17 cellular contexts compared by ENCODE assay signal in genomic region chr21:27526451-27526850, GRCh38.
DNase-seq lines count a peak whose midpoint lies in the region; ATAC-seq and TF ChIP-seq lines count a peak whose summit lies in the region.
"Had no signal": no experiment of that assay in that cellular context is flagged by ENCODE, and none has a peak within 500 bp of the region (broad histone marks: within the 10 kb centered on the region; RNA-seq: fewer than 3 reads in every experiment).

No MANE protein-coding gene starts in this region.

- BruUV-seq in MCF 10A (replicated peaks; lab: Mats Ljungman, UMichigan), result no TSS peak

- H3K27me3 Mint-ChIP-seq in MCF 10A (ENCODE audit: insufficient read depth, unreplicated experiment) (no peaks in the 10 kb centered on the region), T-helper 17 cell (no peaks in the 10 kb centered on the region)

- H3K36me3 ChIP-seq in breast epithelium, result no peaks in the 10 kb centered on the region
- no peaks in the 10 kb centered on the region for H3K36me3 ChIP-seq in osteoblast (ENCODE audit: insufficient read depth, low read length)
- H3K36me3 ChIP-seq: BLaER1, SJSA1 had no signal

- H3K27me3 ChIP-seq in breast epithelium, result no peaks in the 10 kb centered on the region
- H3K27me3 ChIP-seq in osteoblast (ENCODE audit: insufficient read depth, low read length), result no peaks in the 10 kb centered on the region
- H3K27me3 ChIP-seq: BLaER1, SJSA1 had no signal

- no peak overlapping the region for H3K27ac ChIP-seq in breast epithelium
- no peak overlapping the region for H3K27ac ChIP-seq in osteoblast (ENCODE audit: low read depth, low read length)
- H3K27ac ChIP-seq: BLaER1, SJSA1 had no signal

- TF ChIP-seq CTCF in MCF 10A (IDR thresholded peaks at IDR 0.05; ENCODE audit: unreplicated experiment) (no peak), breast epithelium (IDR thresholded peaks at IDR 0.05) (no peak), osteoblast (IDR thresholded peaks at IDR 0.05; ENCODE audit: extremely low read depth, low read depth, low read length) (no peak), foreskin fibroblast (IDR thresholded peaks at IDR 0.05; ENCODE audit: low read depth, low read length) (no peak), omental fat pad (IDR thresholded peaks at IDR 0.05) (no peak)

- peaks cover 6% of the 10 kb centered on the region for H3K9me3 Mint-ChIP-seq in MCF 10A (ENCODE audit: unreplicated experiment)
- H3K9me3 Mint-ChIP-seq: CD8-positive, alpha-beta T cell had no signal

- TF ChIP-seq POLR2A in breast epithelium (IDR thresholded peaks at IDR 0.05), result no peak

- ATAC-seq in T-helper 17 cell (no peak), omental fat pad (ENCODE audit: low FRiP score) (no peak)
- ATAC-seq: CD8-positive, alpha-beta T cell had no signal

- DNase-seq in MCF 10A (ENCODE audit: unreplicated experiment), result no peak
- no peak for DNase-seq in breast epithelium (ENCODE audit: low spot score in 2 of 2)
- peak; percentile 60 for DNase-seq in M059J (ENCODE audit: low read depth)
- peak; percentile 52 for DNase-seq in fibroblast of peridontal ligament (ENCODE audit: extremely low read depth)
- no peak for DNase-seq in osteoblast (ENCODE audit: insufficient read length, low spot score, missing footprints)
- no peak for DNase-seq in foreskin fibroblast
- DNase-seq in T-helper 17 cell, result no peak
- DNase-seq in omental fat pad (ENCODE audit: low spot score), result no peak
- DNase-seq: 8988T; CD8-positive, alpha-beta T cell; HCEC 1CT; NCI-H187 treated with DMSO at 0.1 percent for 48 hours; NCI-H446 treated with DMSO at 0.1 percent for 48 hours; NK-92 treated with Interleukin-12 subunit alpha and Interleukin-12 subunit beta, amount 100 ng/mL, for 24 hours; OCI-M1 had no signal

- no peaks in the 10 kb centered on the region for H4K20me1 ChIP-seq in osteoblast (ENCODE audit: insufficient read depth, low read length)
- H4K20me1 ChIP-seq: BLaER1 had no signal

- intact Hi-C loops in MCF 10A (cut with micrococcal nuclease) (no loop called here), breast epithelium (cut with DNase I; ENCODE audit: low total_unique reads) (no loop called here)

- H3K27ac Mint-ChIP-seq in MCF 10A (ENCODE audit: low read depth, unreplicated experiment) (peak overlapping the region; percentile 35), T-helper 17 cell (no peak overlapping the region)
- H3K27ac Mint-ChIP-seq: CD8-positive, alpha-beta T cell had no signal

- H3K4me1 ChIP-seq in breast epithelium, result no peaks in the 10 kb centered on the region
- H3K4me1 ChIP-seq in osteoblast (ENCODE audit: insufficient read depth, low read length), result no peaks in the 10 kb centered on the region
- H3K4me1 ChIP-seq: BLaER1, SJSA1 had no signal

- H3K4me3 ChIP-seq in breast epithelium (no peak overlapping the region), osteoblast (ENCODE audit: insufficient read depth, low read length) (no peak overlapping the region), foreskin fibroblast (ENCODE audit: low read depth in 1 of 2, low read length in 2 of 2) (no peak overlapping the region)
- H3K4me3 ChIP-seq: BLaER1, SJSA1 had no signal

- H3K36me3 Mint-ChIP-seq in MCF 10A (ENCODE audit: insufficient read depth, unreplicated experiment) (peaks cover 6% of the 10 kb centered on the region), T-helper 17 cell (ENCODE audit: low read depth) (no peaks in the 10 kb centered on the region)
- H3K36me3 Mint-ChIP-seq: CD8-positive, alpha-beta T cell had no signal

- H3K4me2 ChIP-seq in osteoblast (ENCODE audit: insufficient read depth, low read length), result no peak overlapping the region
- H3K4me2 ChIP-seq: BLaER1 had no signal

- H3K9me3 ChIP-seq in breast epithelium, result peaks cover 0 to 8% of the 10 kb centered on the region in 2 donors
- no peaks in the 10 kb centered on the region for H3K9me3 ChIP-seq in osteoblast (ENCODE audit: low read depth, low read length)
- H3K9me3 ChIP-seq in T-helper 17 cell (ENCODE audit: control insufficient read depth, low read length, poor library complexity, severe bottlenecking), result no peaks in the 10 kb centered on the region
- H3K9me3 ChIP-seq: BLaER1, SJSA1 had no signal

- no peaks in the 10 kb centered on the region for H3K4me1 Mint-ChIP-seq in MCF 10A (ENCODE audit: insufficient read depth, unreplicated experiment)
- H3K4me1 Mint-ChIP-seq in T-helper 17 cell, result no peaks in the 10 kb centered on the region

- H2AFZ ChIP-seq in osteoblast (ENCODE audit: low read length), result peak overlapping the region; percentile 32

- POLR2A ChIA-PET in MCF 10A (lab: Yijun Ruan, JAX), result no interaction called here

- H3K79me2 ChIP-seq in osteoblast (ENCODE audit: insufficient read depth, low read length), result no peaks in the 10 kb centered on the region

- H3K4me3 Mint-ChIP-seq in MCF 10A (ENCODE audit: unreplicated experiment) (no peak overlapping the region), T-helper 17 cell (no peak overlapping the region)
- H3K4me3 Mint-ChIP-seq: CD8-positive, alpha-beta T cell had no signal

- CTCF ChIA-PET in MCF 10A (lab: Yijun Ruan, JAX), result interaction anchor here (0.6 to 0.7 kb wide), 2 partner anchors 69 to 531 kb away, joined by 3 to 4 read pairs; no protein-coding TSS in a partner anchor

Comparison
In these comparisons a context has a peak if more than half of its experiments do, and no peak if none do; other contexts are left out.
1. DNase-seq: peak in M059J (single experiment) and fibroblast of peridontal ligament (single experiment); none in MCF 10A (single experiment), breast epithelium (0 of 2), osteoblast (single experiment), foreskin fibroblast (0 of 2), T-helper 17 cell (0 of 3) and omental fat pad (single experiment).